In genomic region chr3:6124875-6125274, GRCh38 we compare ENCODE assay signal across 25 cellular contexts.
"Had no signal": no experiment of that assay in that cellular context is flagged by ENCODE, and none has a peak within 500 bp of the region (broad histone marks: within the 10 kb centered on the region; RNA-seq: fewer than 3 reads in every experiment).

No MANE protein-coding gene starts in this region.

- H3K27ac ChIP-seq: stomach, suprapubic skin, testis, thoracic aorta, thyroid gland, tibial artery, tibial nerve, transverse colon, upper lobe of left lung, upper lobe of right lung, uterus, vagina had no signal

- H3K27me3 ChIP-seq: stomach, suprapubic skin, testis, thyroid gland, tibial artery, tibial nerve, transverse colon, upper lobe of left lung, upper lobe of right lung, uterus, vagina had no signal

- H3K9me3 ChIP-seq: stomach, suprapubic skin, testis, thoracic aorta, thyroid gland, tibial artery, transverse colon, upper lobe of left lung, upper lobe of right lung, uterus, vagina had no signal

- H3K4me3 ChIP-seq: stomach, suprapubic skin, testis, thoracic aorta, thyroid gland, tibial artery, tibial nerve, transverse colon, upper lobe of left lung, upper lobe of right lung, uterus, vagina had no signal

- ATAC-seq: stimulated activated effector memory CD8-positive, alpha-beta T cell treated with anti-CD3 and anti-CD28 coated beads, Interleukin-12 subunit alpha, Interleukin-12 subunit beta, amount 100 ng/mL, for 72 hours; stimulated activated memory B cell treated with anti-CD40 and anti-IgM and Interleukin-4, amounts not matched to agents 10 μg/mL and 1 μg/mL and 100 μg/mL, for 72 hours; stimulated activated naive B cell treated with anti-CD40 and anti-IgM and Interleukin-4, amounts not matched to agents 10 μg/mL and 1 μg/mL and 100 μg/mL, for 72 hours; stimulated activated naive CD8-positive, alpha-beta T cell treated with anti-CD3 and anti-CD28 coated beads, Interleukin-15, amount 100 ng/mL, for 72 hours; upper lobe of right lung had no signal

- FAIRE-seq: urothelium cell line had no signal

- DNase-seq: stimulated activated CD4-positive, alpha-beta T cell treated with anti-CD3 and anti-CD28 coated beads, Interleukin-2, amount 100 ng/mL, for 48 hours; stimulated activated CD4-positive, alpha-beta T cell treated with anti-CD3 and anti-CD28 coated beads, Interleukin-4, amount 100 ng/mL, for 1 hour; stimulated activated CD4-positive, alpha-beta T cell treated with anti-CD3 and anti-CD28 coated beads, Interleukin-4, amount 100 ng/mL, for 24 hours; stimulated activated CD4-positive, alpha-beta T cell treated with anti-CD3 and anti-CD28 coated beads, Interleukin-4, amount 100 ng/mL, for 4 hours; stimulated activated CD8-positive, alpha-beta memory T cell treated with anti-CD3 and anti-CD28 coated beads, Interleukin-4, amount 100 ng/mL, for 48 hours; stimulated activated naive B cell treated with anti-CD40 and anti-IgM and Interleukin-4, amounts not matched to agents 10 μg/mL and 1 μg/mL and 100 μg/mL, for 72 hours; stimulated activated naive CD4-positive, alpha-beta T cell; stimulated activated naive CD4-positive, alpha-beta T cell treated with Interleukin-2 at 50 U/mL for 16 hours; stimulated activated naive CD8-positive, alpha-beta T cell treated with anti-CD3 and anti-CD28 coated beads, Interleukin-15, amount 100 ng/mL, for 72 hours; stomach; substantia nigra; testis; thyroid gland; tibial artery; transverse colon; upper lobe of left lung; upper lobe of right lung; uterus had no signal

- H3K4me1 ChIP-seq: suprapubic skin, testis, thyroid gland, tibial artery, tibial nerve, transverse colon, upper lobe of left lung, upper lobe of right lung, uterus, vagina had no signal

- H3K36me3 ChIP-seq: stomach, suprapubic skin, thoracic aorta, thyroid gland, tibial artery, tibial nerve, transverse colon, upper lobe of left lung, upper lobe of right lung, uterus, vagina had no signal
